In the genomic region with DNA sequence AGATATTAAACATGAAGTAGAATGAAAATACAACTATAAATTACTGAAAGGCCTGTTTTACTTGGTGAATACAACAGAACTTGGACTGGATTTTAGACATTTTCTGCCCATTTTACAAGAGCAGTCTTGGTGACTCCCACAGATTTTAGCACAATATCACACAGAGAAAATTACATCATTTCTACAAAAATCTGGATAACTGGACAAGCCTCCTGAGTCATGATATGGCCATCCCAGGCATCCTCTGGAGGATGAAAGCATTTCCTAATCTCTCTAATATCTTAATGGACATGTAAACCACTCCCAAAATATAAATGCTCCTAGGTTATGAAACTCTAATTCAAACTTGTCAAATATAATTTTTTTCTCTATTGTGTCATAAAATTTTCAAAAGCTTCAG, we compare ENCODE assay signal across 20 cellular contexts.
DNase-seq lines count a peak whose midpoint lies in the region; ATAC-seq, FAIRE-seq and TF ChIP-seq lines count a peak whose summit lies in the region.
"Had no signal": no experiment of that assay in that cellular context is flagged by ENCODE, and none has a peak within 500 bp of the region (broad histone marks: within the 10 kb centered on the region; RNA-seq: fewer than 3 reads in every experiment).

No MANE protein-coding gene starts in this region.

- no peaks in the 10 kb centered on the region for H3K9me1 ChIP-seq in IMR-90 (ENCODE audit: insufficient read depth, low read length)

- no peak overlapping the region for H2BK120ac ChIP-seq in IMR-90 (ENCODE audit: low read depth, low read length)

- no peak overlapping the region for H2BK20ac ChIP-seq in IMR-90 (ENCODE audit: low read depth, low read length)

- no peak for TF ChIP-seq POLR2A in IMR-90 (IDR thresholded peaks at IDR 0.05; ENCODE audit: low read depth, low read length)
- TF ChIP-seq POLR2A in GM12891 (IDR thresholded peaks at IDR 0.05; ENCODE audit: low read depth, low read length) = no peak

- no peak overlapping the region for H3K4me3 Mint-ChIP-seq in activated naive CD8-positive, alpha-beta T cell treated with anti-CD3 and anti-CD28 coated beads for 36 hours

- no peak overlapping the region for H2BK15ac ChIP-seq in IMR-90 (ENCODE audit: low read depth, low read length)

- in situ Hi-C loops in IMR-90 (cut with MboI; ENCODE audit: low sequenced_read_pairs) = no loop called here

- no peaks in the 10 kb centered on the region for H3K4me1 Mint-ChIP-seq in activated naive CD8-positive, alpha-beta T cell treated with anti-CD3 and anti-CD28 coated beads for 36 hours

- H3K14ac ChIP-seq in IMR-90 (replicated peaks; ENCODE audit: low read depth, low read length) = no peak overlapping the region

- H3K4ac ChIP-seq in IMR-90 (ENCODE audit: low read depth, low read length) = no peak overlapping the region

- FAIRE-seq in GM12891 (lab: Jason Lieb, UNC) = no peak
- FAIRE-seq: A204.1, H54, HTR-8/SVneo had no signal

- H4K20me1 ChIP-seq in IMR-90 (ENCODE audit: insufficient read depth, low read length) = no peaks in the 10 kb centered on the region

- H3K4me1 ChIP-seq in IMR-90 (ENCODE audit: control insufficient read depth, insufficient read depth, low read length) = no peaks in the 10 kb centered on the region

- H3K4me2 ChIP-seq in IMR-90 (ENCODE audit: low read depth, low read length) = no peak overlapping the region
- H3K4me2 ChIP-seq: SK-N-SH had no signal

- no peak overlapping the region for H3K56ac ChIP-seq in IMR-90 (ENCODE audit: extremely low read depth, insufficient read depth, low read length)

- BruUV-seq in IMR-90 (replicated peaks; lab: Mats Ljungman, UMichigan) = no TSS peak

- H2AFZ ChIP-seq in IMR-90 (replicated peaks; ENCODE audit: low read length, poor library complexity) = no peak overlapping the region

- no peak overlapping the region for H4K8ac ChIP-seq in IMR-90 (ENCODE audit: low read depth in 2 of 2, low read length in 2 of 2)

- intact Hi-C loops in IMR-90 (cut with micrococcal nuclease) = no loop called here

- H3K18ac ChIP-seq in IMR-90 (ENCODE audit: low read depth, low read length) = no peak overlapping the region

- no peak overlapping the region for H3K23ac ChIP-seq in IMR-90 (ENCODE audit: low read depth, low read length)

- dilution Hi-C loops in IMR-90 (cut with HindIII; ENCODE audit: low sequenced_read_pairs, unreplicated experiment) = no loop called here

- no peaks in the 10 kb centered on the region for H3K27me3 Mint-ChIP-seq in activated naive CD8-positive, alpha-beta T cell treated with anti-CD3 and anti-CD28 coated beads for 36 hours

- no peaks in the 10 kb centered on the region for H3K9me3 ChIP-seq in IMR-90 (ENCODE audit: control insufficient read depth, insufficient read depth, low read length)
- H3K9me3 ChIP-seq: SK-N-SH had no signal

- TF ChIP-seq RAD21 in IMR-90 (IDR thresholded peaks at IDR 0.05; ENCODE audit: low read length) = no peak

- H4K5ac ChIP-seq in IMR-90 (ENCODE audit: low read depth, low read length) = no peak overlapping the region

- peak; percentile 23 for DNase-seq in AG09309 (ENCODE audit: low read depth)
- peak; percentile 47 for DNase-seq in IMR-90
- peak; percentile 79 for DNase-seq in amniotic epithelial cell (ENCODE audit: low read depth)
- peak; percentile 38 for DNase-seq in inferior parietal cortex (ENCODE audit: extremely low spot score)
- DNase-seq in activated naive CD8-positive, alpha-beta T cell treated with anti-CD3 and anti-CD28 coated beads for 36 hours = no peak
- DNase-seq in GM12891 (ENCODE audit: insufficient read length, low spot score) = no peak
- DNase-seq in hepatic stellate cell (ENCODE audit: low spot score) = no peak
- DNase-seq: DND-41, NCI-H1436, NCI-H2029 treated with DMSO at 0.1 percent for 48 hours, NCI-H2171 treated with DMSO at 0.1 percent for 48 hours, NCI-H82, Right ventricle myocardium superior, SK-N-SH had no signal

- H2BK5ac ChIP-seq in IMR-90 (ENCODE audit: low read depth, low read length, poor library complexity, severe bottlenecking) = no peak overlapping the region

- H4K91ac ChIP-seq in IMR-90 (ENCODE audit: insufficient read depth, low read depth, low read length) = no peak overlapping the region

- no peaks in the 10 kb centered on the region for H3K79me1 ChIP-seq in IMR-90 (ENCODE audit: low read depth in 1 of 2, low read length in 2 of 2)

- POLR2A ChIA-PET in IMR-90 (lab: Charles Lee; ENCODE audit: unreplicated experiment) = no interaction called here

- H3K9me3 Mint-ChIP-seq in activated naive CD8-positive, alpha-beta T cell treated with anti-CD3 and anti-CD28 coated beads for 36 hours = peaks cover 3% of the 10 kb centered on the region

- ATAC-seq in IMR-90 (ENCODE audit: low read depth) (peak; percentile 73), HG03439 (IDR thresholded peaks at IDR 0.05; ENCODE audit: unreplicated experiment) (no peak)
- ATAC-seq: Panc1 had no signal

- no peaks in the 10 kb centered on the region for H3K36me3 ChIP-seq in IMR-90 (ENCODE audit: control insufficient read depth, insufficient read depth, low read length)

- H3K36me3 Mint-ChIP-seq in activated naive CD8-positive, alpha-beta T cell treated with anti-CD3 and anti-CD28 coated beads for 36 hours = no peaks in the 10 kb centered on the region

- no peak overlapping the region for H2AK9ac ChIP-seq in IMR-90 (replicated peaks; ENCODE audit: low read depth, low read length, poor library complexity)

- TF ChIP-seq CTCF in AG09309 (IDR thresholded peaks at IDR 0.05; ENCODE audit: control insufficient read depth, insufficient read depth, low read depth, low read length, missing control alignments) = no peak
- TF ChIP-seq CTCF in IMR-90 (conservative IDR thresholded peaks at IDR 0.05; ENCODE audit: low read depth, low read length) = no peak

- no peak overlapping the region for H2AK5ac ChIP-seq in IMR-90 (ENCODE audit: low read depth, low read length)

- no peak overlapping the region for H3K9ac ChIP-seq in IMR-90 (ENCODE audit: low read depth, low read length)
- H3K9ac ChIP-seq: SK-N-SH had no signal

- H3K4me3 ChIP-seq in AG09309 (ENCODE audit: control insufficient read depth, low read depth, low read length) = no peak overlapping the region
- H3K4me3 ChIP-seq in IMR-90 (ENCODE audit: insufficient read depth, low read depth, low read length) = no peak overlapping the region

- H3K27ac Mint-ChIP-seq in activated naive CD8-positive, alpha-beta T cell treated with anti-CD3 and anti-CD28 coated beads for 36 hours = no peak overlapping the region

- no peak overlapping the region for H3K27ac ChIP-seq in IMR-90 (ENCODE audit: insufficient read depth, low read length)
- H3K27ac ChIP-seq: C4-2B had no signal

- CTCF ChIA-PET in IMR-90 (lab: Yijun Ruan, JAX) = no interaction called here

- H3K27me3 ChIP-seq in IMR-90 (ENCODE audit: control insufficient read depth, insufficient read depth, low read length) = no peaks in the 10 kb centered on the region

TF ChIP-seq in IMR-90, 13 proteins besides CTCF, POLR2A, EP300 and RAD21 (continues in another document):
- no peak for TF ChIP-seq BHLHE40 (IDR thresholded peaks at IDR 0.05; ENCODE audit: low read depth, low read length)
- TF ChIP-seq FOS (IDR thresholded peaks at IDR 0.05; ENCODE audit: low read depth, low read length) = no peak
- no peak for TF ChIP-seq NFE2L2 (IDR thresholded peaks at IDR 0.05; ENCODE audit: low read depth, low read length)
- TF ChIP-seq RCOR1 (IDR thresholded peaks at IDR 0.05; ENCODE audit: insufficient replicate concordance, low read length) = no peak
- TF ChIP-seq, protein P1, sequence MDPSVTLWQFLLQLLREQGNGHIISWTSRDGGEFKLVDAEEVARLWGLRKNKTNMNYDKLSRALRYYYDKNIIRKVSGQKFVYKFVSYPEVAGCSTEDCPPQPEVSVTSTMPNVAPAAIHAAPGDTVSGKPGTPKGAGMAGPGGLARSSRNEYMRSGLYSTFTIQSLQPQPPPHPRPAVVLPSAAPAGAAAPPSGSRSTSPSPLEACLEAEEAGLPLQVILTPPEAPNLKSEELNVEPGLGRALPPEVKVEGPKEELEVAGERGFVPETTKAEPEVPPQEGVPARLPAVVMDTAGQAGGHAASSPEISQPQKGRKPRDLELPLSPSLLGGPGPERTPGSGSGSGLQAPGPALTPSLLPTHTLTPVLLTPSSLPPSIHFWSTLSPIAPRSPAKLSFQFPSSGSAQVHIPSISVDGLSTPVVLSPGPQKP (IDR thresholded peaks at IDR 0.05; ENCODE audit: borderline replicate concordance, low read depth, low read length) = no peak
- TF ChIP-seq, protein P2, sequence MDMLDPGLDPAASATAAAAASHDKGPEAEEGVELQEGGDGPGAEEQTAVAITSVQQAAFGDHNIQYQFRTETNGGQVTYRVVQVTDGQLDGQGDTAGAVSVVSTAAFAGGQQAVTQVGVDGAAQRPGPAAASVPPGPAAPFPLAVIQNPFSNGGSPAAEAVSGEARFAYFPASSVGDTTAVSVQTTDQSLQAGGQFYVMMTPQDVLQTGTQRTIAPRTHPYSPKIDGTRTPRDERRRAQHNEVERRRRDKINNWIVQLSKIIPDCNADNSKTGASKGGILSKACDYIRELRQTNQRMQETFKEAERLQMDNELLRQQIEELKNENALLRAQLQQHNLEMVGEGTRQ (IDR thresholded peaks at IDR 0.05; ENCODE audit: low read depth, low read length) = no peak

TF ChIP-seq in GM12891, 5 proteins besides CTCF, POLR2A, EP300 and RAD21:
- TF ChIP-seq PAX5 (IDR thresholded peaks at IDR 0.05; ENCODE audit: insufficient read depth, low read length, severe bottlenecking) (no peak), POU2F2 (IDR thresholded peaks at IDR 0.05; ENCODE audit: low read depth, low read length) (no peak), SPI1 (IDR thresholded peaks at IDR 0.05; ENCODE audit: low read depth, low read length) (no peak), TAF1 (IDR thresholded peaks at IDR 0.05; ENCODE audit: low read depth, low read length) (no peak), POLR2AphosphoS5 (IDR thresholded peaks at IDR 0.05; ENCODE audit: low read depth, low read length) (no peak)
TF ChIP-seq in GM12891: peak in this region for 0.

Comparison
In these comparisons a context has a peak if more than half of its experiments do, and no peak if none do; other contexts are left out.
1. DNase-seq: peak in AG09309 (single experiment), IMR-90 (single experiment), amniotic epithelial cell (single experiment) and inferior parietal cortex (single experiment); none in activated naive CD8-positive, alpha-beta T cell treated with anti-CD3 and anti-CD28 coated beads for 36 hours (single experiment), GM12891 (single experiment) and hepatic stellate cell (single experiment).